In the genomic region with DNA sequence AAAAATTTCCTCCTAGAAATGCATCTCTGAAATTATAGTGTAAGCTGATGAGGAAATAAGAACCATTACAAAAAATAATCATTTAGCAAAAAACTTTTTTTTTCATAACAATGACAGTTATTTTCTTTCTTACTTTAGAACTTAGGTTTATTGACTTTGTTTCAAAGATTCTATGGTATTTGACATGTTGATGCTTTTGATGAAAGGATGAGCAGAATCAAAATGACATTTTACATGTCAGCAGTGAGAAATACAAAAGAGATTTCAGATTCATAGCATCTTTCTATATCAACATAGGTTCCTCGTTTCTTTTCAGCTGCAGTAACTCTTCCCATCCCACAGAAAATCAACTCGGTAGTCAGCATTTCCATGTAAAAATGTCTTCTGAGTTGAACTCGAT, we compare ENCODE assay signal across 4 cellular contexts.
"Had no signal": no experiment of that assay in that cellular context is flagged by ENCODE, and none has a peak within 500 bp of the region (broad histone marks: within the 10 kb centered on the region; RNA-seq: fewer than 3 reads in every experiment).

No MANE protein-coding gene starts in this region.

- H3K4me3 ChIP-seq: K562 had no signal

- DNase-seq: IMR-90, KBM-7 had no signal

- H3K27ac ChIP-seq: HL-60 had no signal
